ENCODE assay signal across 8 cellular contexts in genomic region chr2:161576421-161576820, GRCh38. TPM values are rescaled to one million over a fixed set of nuclear protein-coding genes. Genes with fewer than 3 reads are reported as not detected.
A peak's percentile ranks its signal among the peaks of the same experiment; 100 is the strongest.
DNase-seq lines count a peak whose midpoint lies in the region; ATAC-seq and TF ChIP-seq lines count a peak whose summit lies in the region.

No MANE protein-coding gene starts in this region.

- DNase-seq in BE2C (peak; percentile 34), NCI-H2107 treated with DMSO at 0.1 percent for 48 hours (lab: John Stamatoyannopoulos, UW; ENCODE audit: unreplicated experiment) (no peak), CD1c-positive myeloid dendritic cell (ENCODE audit: extremely low spot score) (no peak)
- DNase-seq in stimulated activated naive CD4-positive, alpha-beta T cell treated with Interleukin-2 at 50 U/mL for 16 hours (lab: John Stamatoyannopoulos, UW): no peak

- TF ChIP-seq CTCF in BE2C (IDR thresholded peaks at IDR 0.05; ENCODE audit: low read depth, low read length): peak; percentile 48

- H3K4me1 ChIP-seq in BE2C: no peaks in the 10 kb centered on the region

- H3K9me3 ChIP-seq in BE2C: no peaks in the 10 kb centered on the region

- H3K4me3 ChIP-seq in BE2C (ENCODE audit: low read depth, low read length): no peak overlapping the region

- ATAC-seq in GM18907 (IDR thresholded peaks at IDR 0.05; ENCODE audit: unreplicated experiment) (peak; percentile 89), HG03039 (IDR thresholded peaks at IDR 0.05; ENCODE audit: unreplicated experiment) (peak; percentile 58), SK-N-SH treated with all-trans-retinoic acid at 6 μM for 48 hours (peak; percentile 84), HG02840 (IDR thresholded peaks at IDR 0.05; ENCODE audit: low FRiP score, unreplicated experiment) (no peak)

- H3K36me3 ChIP-seq in BE2C: no peaks in the 10 kb centered on the region

- no peaks in the 10 kb centered on the region for H3K27me3 ChIP-seq in BE2C

TF ChIP-seq in SK-N-SH treated with all-trans-retinoic acid at 6 μM for 48 hours, 23 proteins besides CTCF, POLR2A, EP300 and RAD21:
- TF ChIP-seq ZFP30 (CRISPR knock-in tag; IDR thresholded peaks at IDR 0.05) (no peak), SNAI2 (CRISPR knock-in tag; IDR thresholded peaks at IDR 0.05) (no peak), ZFP3 (CRISPR knock-in tag; IDR thresholded peaks at IDR 0.05) (no peak), TCF4 (CRISPR knock-in tag; IDR thresholded peaks at IDR 0.05; ENCODE audit: borderline replicate concordance) (no peak), ZC3H10 (CRISPR knock-in tag; IDR thresholded peaks at IDR 0.05) (no peak), ESRRG (CRISPR knock-in tag; IDR thresholded peaks at IDR 0.05) (no peak), TSHZ2 (CRISPR knock-in tag; IDR thresholded peaks at IDR 0.05) (no peak), CSDC2 (CRISPR knock-in tag; IDR thresholded peaks at IDR 0.05) (no peak), PPARA (CRISPR knock-in tag; IDR thresholded peaks at IDR 0.05; ENCODE audit: borderline replicate concordance) (no peak), ZNF565 (CRISPR knock-in tag; conservative IDR thresholded peaks at IDR 0.05; ENCODE audit: low read depth) (no peak), BACH2 (CRISPR knock-in tag; IDR thresholded peaks at IDR 0.05; ENCODE audit: borderline replicate concordance) (no peak), ISL1 (CRISPR knock-in tag; IDR thresholded peaks at IDR 0.05) (no peak), ZNF70 (CRISPR knock-in tag; IDR thresholded peaks at IDR 0.05) (no peak)
- TF ChIP-seq, protein P1, sequence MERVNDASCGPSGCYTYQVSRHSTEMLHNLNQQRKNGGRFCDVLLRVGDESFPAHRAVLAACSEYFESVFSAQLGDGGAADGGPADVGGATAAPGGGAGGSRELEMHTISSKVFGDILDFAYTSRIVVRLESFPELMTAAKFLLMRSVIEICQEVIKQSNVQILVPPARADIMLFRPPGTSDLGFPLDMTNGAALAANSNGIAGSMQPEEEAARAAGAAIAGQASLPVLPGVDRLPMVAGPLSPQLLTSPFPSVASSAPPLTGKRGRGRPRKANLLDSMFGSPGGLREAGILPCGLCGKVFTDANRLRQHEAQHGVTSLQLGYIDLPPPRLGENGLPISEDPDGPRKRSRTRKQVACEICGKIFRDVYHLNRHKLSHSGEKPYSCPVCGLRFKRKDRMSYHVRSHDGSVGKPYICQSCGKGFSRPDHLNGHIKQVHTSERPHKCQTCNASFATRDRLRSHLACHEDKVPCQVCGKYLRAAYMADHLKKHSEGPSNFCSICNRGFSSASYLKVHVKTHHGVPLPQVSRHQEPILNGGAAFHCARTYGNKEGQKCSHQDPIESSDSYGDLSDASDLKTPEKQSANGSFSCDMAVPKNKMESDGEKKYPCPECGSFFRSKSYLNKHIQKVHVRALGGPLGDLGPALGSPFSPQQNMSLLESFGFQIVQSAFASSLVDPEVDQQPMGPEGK (CRISPR knock-in tag; IDR thresholded peaks at IDR 0.05; ENCODE audit: borderline replicate concordance): no peak
- TF ChIP-seq, protein P2, sequence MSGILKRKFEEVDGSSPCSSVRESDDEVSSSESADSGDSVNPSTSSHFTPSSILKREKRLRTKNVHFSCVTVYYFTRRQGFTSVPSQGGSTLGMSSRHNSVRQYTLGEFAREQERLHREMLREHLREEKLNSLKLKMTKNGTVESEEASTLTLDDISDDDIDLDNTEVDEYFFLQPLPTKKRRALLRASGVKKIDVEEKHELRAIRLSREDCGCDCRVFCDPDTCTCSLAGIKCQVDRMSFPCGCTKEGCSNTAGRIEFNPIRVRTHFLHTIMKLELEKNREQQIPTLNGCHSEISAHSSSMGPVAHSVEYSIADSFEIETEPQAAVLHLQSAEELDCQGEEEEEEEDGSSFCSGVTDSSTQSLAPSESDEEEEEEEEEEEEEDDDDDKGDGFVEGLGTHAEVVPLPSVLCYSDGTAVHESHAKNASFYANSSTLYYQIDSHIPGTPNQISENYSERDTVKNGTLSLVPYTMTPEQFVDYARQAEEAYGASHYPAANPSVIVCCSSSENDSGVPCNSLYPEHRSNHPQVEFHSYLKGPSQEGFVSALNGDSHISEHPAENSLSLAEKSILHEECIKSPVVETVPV (CRISPR knock-in tag; IDR thresholded peaks at IDR 0.05): no peak

RNA-seq across cellular contexts. Expression of gene SLC4A10, which starts 47.8 kb away (rescaled TPM):
- polyA plus RNA-seq in BE2C (2012; ENCODE audit: insufficient read depth, insufficient read length, low read depth): not detected
